ENCODE assay signal across 9 cellular contexts in the genomic region with DNA sequence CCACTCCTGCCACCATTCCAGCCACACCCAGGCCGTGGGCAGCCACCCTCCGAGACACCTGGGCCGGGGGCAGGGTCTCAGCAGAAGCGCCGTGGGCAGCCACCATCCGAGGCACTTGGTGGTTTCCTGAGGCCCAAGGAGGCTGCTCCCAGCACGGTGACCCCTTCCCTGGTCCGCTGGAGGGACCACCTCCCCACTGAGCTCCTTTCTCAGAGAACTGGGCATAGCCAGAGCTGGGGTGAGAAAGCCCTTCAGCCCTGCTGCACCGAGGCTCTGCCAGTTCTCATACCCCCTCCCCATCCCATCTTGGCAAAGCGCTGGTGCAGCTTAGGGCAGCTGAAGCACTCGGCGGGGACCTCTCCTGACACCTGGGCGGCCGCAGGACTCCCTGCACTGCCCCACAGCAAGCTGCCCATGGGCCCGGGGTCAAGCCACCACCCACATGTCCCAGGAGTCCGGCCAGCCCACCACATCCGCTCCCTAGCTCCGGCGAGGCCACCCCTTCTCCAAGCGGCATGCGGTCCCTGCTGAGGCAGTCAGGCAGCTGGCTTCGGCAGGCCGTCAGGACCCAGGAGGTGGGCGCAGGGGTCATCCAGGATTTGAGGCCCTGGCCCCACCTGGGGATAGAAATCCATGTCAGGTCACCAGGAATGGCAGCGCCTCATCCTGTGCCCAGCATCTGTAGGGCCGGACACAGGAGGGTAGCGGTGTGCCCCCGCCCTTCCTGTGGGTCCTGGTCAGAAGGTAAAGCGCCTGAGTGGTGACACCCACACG. TPM values are rescaled to one million over a fixed set of nuclear protein-coding genes. Genes with fewer than 3 reads are reported as not detected.
A peak's percentile ranks its signal among the peaks of the same experiment; 100 is the strongest.
DNase-seq lines count a peak whose midpoint lies in the region; ATAC-seq, FAIRE-seq and TF ChIP-seq lines count a peak whose summit lies in the region.
"Had no signal": no experiment of that assay in that cellular context is flagged by ENCODE, and none has a peak within 500 bp of the region (broad histone marks: within the 10 kb centered on the region; RNA-seq: fewer than 3 reads in every experiment).

No MANE protein-coding gene starts in this region.

- no peak overlapping the region for H3K27ac ChIP-seq in PC-3 (ENCODE audit: low read length)
- peak overlapping the region; percentile 18 to 59 for H3K27ac ChIP-seq in esophagus (ENCODE audit: low read depth in 2 of 2, low read length in 1 of 2)
- peak overlapping the region; percentile 56 to 87 for H3K27ac ChIP-seq in small intestine (ENCODE audit: low read depth in 1 of 2, low read length in 1 of 2)
- no peak overlapping the region for H3K27ac ChIP-seq in GM23248

- CTCF ChIA-PET in PC-3 (lab: Charles Lee) = no interaction called here

- DNase-seq in GM12891 (ENCODE audit: insufficient read length, low spot score) = no peak
- DNase-seq in PC-3 = no peak
- no peak for DNase-seq in small intestine
- no peak for DNase-seq in DMS53 treated with DMSO at 0.1 percent for 48 hours (lab: John Stamatoyannopoulos, UW; ENCODE audit: unreplicated experiment)
- no peak for DNase-seq in GM23248
- DNase-seq: hypothalamus, NCI-H1436 treated with DMSO at 0.1 percent for 48 hours had no signal

- H3K9me3 ChIP-seq in PC-3 (ENCODE audit: low read length) (no peaks in the 10 kb centered on the region), esophagus (ENCODE audit: control insufficient read depth in 2 of 2, insufficient read depth in 1 of 2, low read depth in 1 of 2, low read length in 1 of 2) (no peaks in the 10 kb centered on the region), small intestine (ENCODE audit: control insufficient read depth, low read depth) (no peaks in the 10 kb centered on the region), GM23248 (ENCODE audit: low read depth) (no peaks in the 10 kb centered on the region)

- H3F3A ChIP-seq in PC-3 (ENCODE audit: low read length, unreplicated experiment) (no peaks in the 10 kb centered on the region), GM23248 (ENCODE audit: insufficient read depth) (no peaks in the 10 kb centered on the region)

- WGBS in esophagus, 2 donors = 85 to 91% methylated on average over 30 of the region's 30 CpGs
- 86 to 90% (median 86%) methylated on average over 29 to 30 of the region's 30 CpGs for WGBS in small intestine, 3 donors
- 93 to 94% methylated on average over 23 to 24 of the region's 30 CpGs for WGBS in GM23248 (ENCODE audit: low coverage in 1 of 2, low lambda C conversion rate in 2 of 2, missing lambda C conversion rate in 2 of 2), 2 experiments

- H3K4me1 ChIP-seq in PC-3 (ENCODE audit: insufficient read depth, low read length) (no peaks in the 10 kb centered on the region), esophagus (ENCODE audit: control insufficient read depth in 2 of 2, insufficient read depth in 2 of 2, low read length in 1 of 2) (peaks cover 7 to 17% of the 10 kb centered on the region in 2 donors), small intestine (ENCODE audit: control insufficient read depth in 2 of 2, insufficient read depth in 1 of 2, low read depth in 1 of 2, low read length in 1 of 2) (peaks cover 0 to 6% of the 10 kb centered on the region in 2 donors), GM23248 (ENCODE audit: insufficient read depth) (no peaks in the 10 kb centered on the region)

- H3K4me3 ChIP-seq in PC-3 (ENCODE audit: low read length) = no peak overlapping the region
- H3K4me3 ChIP-seq in esophagus (ENCODE audit: low read depth in 1 of 2, low read length in 2 of 2) = no peak overlapping the region
- H3K4me3 ChIP-seq in small intestine (ENCODE audit: low read depth in 1 of 2, low read length in 2 of 2) = no peak overlapping the region
- no peak overlapping the region for H3K4me3 ChIP-seq in GM23248

- ATAC-seq in PC-3 (no peak), GM18867 (IDR thresholded peaks at IDR 0.05; ENCODE audit: unreplicated experiment) (no peak)

- no peak for FAIRE-seq in GM12891 (lab: Jason Lieb, UNC)
- no peak for FAIRE-seq in small intestine (lab: Jason Lieb, UNC)

- intact Hi-C loops in PC-3 (cut with micrococcal nuclease) = no loop called here

- H4K20me1 ChIP-seq in PC-3 (ENCODE audit: low read length) (no peaks in the 10 kb centered on the region), GM23248 (ENCODE audit: insufficient read depth) (no peaks in the 10 kb centered on the region)

- H3K9ac ChIP-seq in PC-3 (ENCODE audit: low read length) = no peak overlapping the region
- H3K9ac ChIP-seq in GM23248 = no peak overlapping the region

- H3K9me2 ChIP-seq in PC-3 (replicated peaks; ENCODE audit: low read length) (no peaks in the 10 kb centered on the region), GM23248 (ENCODE audit: insufficient read depth) (no peaks in the 10 kb centered on the region)

- TF ChIP-seq CTCF in PC-3 (conservative IDR thresholded peaks at IDR 0.05; ENCODE audit: low read depth, low read length) = no peak

- TSS peak; percentile 49 for BruUV-seq in PC-3 (replicated peaks; lab: Mats Ljungman, UMichigan)

- POLR2A ChIA-PET in PC-3 (lab: Charles Lee; ENCODE audit: unreplicated experiment) = no interaction called here

- H3K27me3 ChIP-seq in PC-3 (ENCODE audit: low read length) (no peaks in the 10 kb centered on the region), esophagus (ENCODE audit: control insufficient read depth in 1 of 2, insufficient read depth in 2 of 2, low read length in 2 of 2) (no peaks in the 10 kb centered on the region), small intestine (ENCODE audit: control insufficient read depth in 2 of 2, insufficient read depth in 2 of 2, low read length in 2 of 2) (no peaks in the 10 kb centered on the region), GM23248 (replicated peaks; ENCODE audit: insufficient read depth) (no peaks in the 10 kb centered on the region)

- H2AFZ ChIP-seq in PC-3 (ENCODE audit: low read length) = no peak overlapping the region
- no peak overlapping the region for H2AFZ ChIP-seq in GM23248

- in situ Hi-C loops in GM23248 (cut with MboI) = no loop called here

- no peak overlapping the region for H3K4me2 ChIP-seq in PC-3 (ENCODE audit: low read length)
- no peak overlapping the region for H3K4me2 ChIP-seq in GM23248 (ENCODE audit: unreplicated experiment)

- H3K36me3 ChIP-seq in PC-3 (ENCODE audit: low read depth, low read length) (no peaks in the 10 kb centered on the region), esophagus (ENCODE audit: control insufficient read depth in 2 of 2, insufficient read depth in 2 of 2, low read length in 1 of 2) (peaks cover 7 to 46% of the 10 kb centered on the region in 2 donors), small intestine (ENCODE audit: control insufficient read depth in 2 of 2, insufficient read depth in 2 of 2, low read length in 2 of 2) (peaks cover 7 to 8% of the 10 kb centered on the region in 2 donors), GM23248 (ENCODE audit: low read depth) (no peaks in the 10 kb centered on the region)

- H3K79me2 ChIP-seq in PC-3 (ENCODE audit: low read length) (no peaks in the 10 kb centered on the region), GM23248 (ENCODE audit: insufficient read depth) (no peaks in the 10 kb centered on the region)

- no peak for TF ChIP-seq POLR2A in GM12891 (IDR thresholded peaks at IDR 0.05; ENCODE audit: low read depth, low read length)

TF ChIP-seq in GM12891, 5 proteins besides CTCF, POLR2A, EP300 and RAD21:
- 0 out of 2 replicates have a peak, but pooled peaks have one; percentile 0 for TF ChIP-seq POU2F2 (IDR thresholded peaks at IDR 0.05; ENCODE audit: low read depth, low read length)
- no peak for TF ChIP-seq POLR2AphosphoS5 (IDR thresholded peaks at IDR 0.05; ENCODE audit: low read depth, low read length)

RNA-seq across cellular contexts. Expression of a gene that starts 1.3 kb away (rescaled TPM):
- 416 TPM for polyA plus RNA-seq in GM12891 (2012; ENCODE audit: low read depth, missing spikeins)
- not detected in 2 replicates for total RNA-seq in PC-3 (2014; rRNA removed)
- polyA plus RNA-seq in esophagus = 10 to 100 TPM; 58.5 to 67.8 TPM
- 100 to 1,000 TPM in 2 of 3 donors, 10 to 100 TPM in 1; 61.1 to 320 (median 140) TPM for polyA plus RNA-seq in small intestine
- 332 and 338 TPM in 2 replicates for total RNA-seq in GM23248 (2014; rRNA removed; shearing (Covaris generic))
- 270 and 283 TPM in 2 replicates for polyA plus RNA-seq in GM23248 (2016; fragmentation: Nextera tagmentation; extraction: Ambion mirVana)

RNA-seq across cellular contexts. Expression of a gene that starts 10.7 kb away (rescaled TPM):
- 85.4 TPM for polyA plus RNA-seq in GM12891 (2012; ENCODE audit: low read depth, missing spikeins)
- total RNA-seq in PC-3 (2014; rRNA removed) = 38.3 and 48.9 TPM in 2 replicates
- polyA plus RNA-seq in esophagus = 100 to 1,000 TPM in 1 of 2 donors, 10 to 100 TPM in 1; 92.5 to 149 TPM
- 100 to 1,000 TPM in 1 of 3 donors, 10 to 100 TPM in 2; 28.4 to 115 (median 40.3) TPM for polyA plus RNA-seq in small intestine
- total RNA-seq in GM23248 (2014; rRNA removed; shearing (Covaris generic)) = 25.0 and 29.1 TPM in 2 replicates
- polyA plus RNA-seq in GM23248 (2016; fragmentation: Nextera tagmentation; extraction: Ambion mirVana) = 27.4 and 28.6 TPM in 2 replicates

RNA-seq across cellular contexts. Expression of a gene that starts 13.8 kb away (rescaled TPM):
- polyA plus RNA-seq in GM12891 (2012; ENCODE audit: low read depth, missing spikeins) = 0.09 TPM
- not detected in 2 replicates for total RNA-seq in PC-3 (2014; rRNA removed)
- polyA plus RNA-seq in esophagus (under 1 TPM; 0.07 to 0.59 TPM), small intestine (under 1 TPM in 1 of 3 donors, not detected in 2; 0.19 TPM), GM23248 (2016; fragmentation: Nextera tagmentation; extraction: Ambion mirVana) (not detected in 2 replicates)
- not detected in 2 replicates for total RNA-seq in GM23248 (2014; rRNA removed; shearing (Covaris generic))

RNA-seq across cellular contexts. Expression of a gene that starts 34.1 kb away (rescaled TPM):
- polyA plus RNA-seq in GM12891 (2012; ENCODE audit: low read depth, missing spikeins) = 2.0 TPM
- 0.22 and 0.46 TPM in 2 replicates for total RNA-seq in PC-3 (2014; rRNA removed)
- under 1 TPM; 0.24 to 0.28 TPM for polyA plus RNA-seq in esophagus
- 1 to 10 TPM in 1 of 3 donors, under 1 TPM in 2; 0.45 to 3.2 (median 0.72) TPM for polyA plus RNA-seq in small intestine
- not detected in 2 replicates for total RNA-seq in GM23248 (2014; rRNA removed; shearing (Covaris generic))
- polyA plus RNA-seq in GM23248 (2016; fragmentation: Nextera tagmentation; extraction: Ambion mirVana) = 0.35 and 0.71 TPM in 2 replicates

RNA-seq across cellular contexts. Expression of a gene that starts 54.0 kb away (rescaled TPM):
- polyA plus RNA-seq in GM12891 (2012; ENCODE audit: low read depth, missing spikeins) = 10.1 TPM
- total RNA-seq in PC-3 (2014; rRNA removed) = 25.2 and 28.8 TPM in 2 replicates
- polyA plus RNA-seq in esophagus = 10 to 100 TPM in 1 of 2 donors, 1 to 10 TPM in 1; 5.2 to 11.7 TPM
- 10 to 100 TPM in 2 of 3 donors, 1 to 10 TPM in 1; 9.2 to 15.1 (median 13.5) TPM for polyA plus RNA-seq in small intestine
- total RNA-seq in GM23248 (2014; rRNA removed; shearing (Covaris generic)) = 13.7 and 14.6 TPM in 2 replicates
- 8.2 and 8.9 TPM in 2 replicates for polyA plus RNA-seq in GM23248 (2016; fragmentation: Nextera tagmentation; extraction: Ambion mirVana)

Comparison
In these comparisons a context has a peak if more than half of its experiments do, and no peak if none do; other contexts are left out.
1. H3K27ac ChIP-seq: peak in esophagus (2 of 2) and small intestine (2 of 2); none in PC-3 (single experiment) and GM23248 (single experiment).